In the genomic region with DNA sequence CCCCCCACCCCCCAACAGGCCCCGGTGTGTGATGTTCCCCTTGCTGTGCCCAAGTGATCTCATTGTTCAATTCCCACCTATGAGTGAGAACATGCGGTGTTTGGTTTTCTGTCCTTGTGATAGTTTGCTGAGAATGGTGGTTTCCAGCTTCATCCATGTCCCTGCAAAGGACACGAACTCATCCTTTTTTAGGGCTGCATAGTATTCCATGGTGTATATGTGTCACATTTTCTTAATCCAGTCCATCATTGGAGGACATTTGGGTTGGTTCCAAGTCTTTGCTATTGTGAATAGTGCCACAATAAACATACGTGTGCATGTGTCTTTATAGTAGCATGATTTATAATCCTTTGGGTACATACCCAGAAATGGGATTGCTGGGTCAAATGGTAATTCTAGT, we compare ENCODE assay signal across 1 cellular context. TPM values are rescaled to one million over a fixed set of nuclear protein-coding genes. Genes with fewer than 3 reads are reported as not detected.
"Had no signal": no experiment of that assay in that cellular context is flagged by ENCODE, and none has a peak within 500 bp of the region (broad histone marks: within the 10 kb centered on the region; RNA-seq: fewer than 3 reads in every experiment).

No MANE protein-coding gene starts in this region.

RNA-seq across cellular contexts. Expression of a gene that starts 27.2 kb away (rescaled TPM):
- total RNA-seq: vagina had no signal
